In genomic region chr19:44304659-44305193, GRCh38 we compare ENCODE assay signal across 1 cellular context.
TF ChIP-seq lines count a peak whose summit lies in the region.

ZNF235 (minus strand) TSS chr19:44305025; CDS start chr19:44303404, 1,621 bp downstream.

TF ChIP-seq in HepG2, 621 proteins besides CTCF, POLR2A, EP300 and RAD21 (continued from another document and continues in another):
- TF ChIP-seq ZNF687 (CRISPR knock-in tag; IDR thresholded peaks at IDR 0.05) = peak; percentile 72
- TF ChIP-seq FOXA3 (CRISPR knock-in tag; IDR thresholded peaks at IDR 0.05) = peak; percentile 36; the same call in 1 of the 2 replicates
- no peak for TF ChIP-seq IKZF4 (CRISPR knock-in tag; IDR thresholded peaks at IDR 0.05; ENCODE audit: borderline replicate concordance, low read depth, not compliant biosample characterization)
- TF ChIP-seq PHF21A (CRISPR knock-in tag; IDR thresholded peaks at IDR 0.05) = no peak
- peak; percentile 73; the same call in 1 of the 2 replicates for TF ChIP-seq IKZF5 (CRISPR knock-in tag; IDR thresholded peaks at IDR 0.05)
- TF ChIP-seq, protein P1, sequence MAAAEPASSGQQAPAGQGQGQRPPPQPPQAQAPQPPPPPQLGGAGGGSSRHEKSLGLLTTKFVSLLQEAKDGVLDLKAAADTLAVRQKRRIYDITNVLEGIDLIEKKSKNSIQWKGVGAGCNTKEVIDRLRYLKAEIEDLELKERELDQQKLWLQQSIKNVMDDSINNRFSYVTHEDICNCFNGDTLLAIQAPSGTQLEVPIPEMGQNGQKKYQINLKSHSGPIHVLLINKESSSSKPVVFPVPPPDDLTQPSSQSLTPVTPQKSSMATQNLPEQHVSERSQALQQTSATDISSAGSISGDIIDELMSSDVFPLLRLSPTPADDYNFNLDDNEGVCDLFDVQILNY (CRISPR knock-in tag; conservative IDR thresholded peaks at IDR 0.05) = no peak
- TF ChIP-seq AFF4 (CRISPR knock-in tag; IDR thresholded peaks at IDR 0.05) = no peak
- no peak for TF ChIP-seq U2AF2 (IDR thresholded peaks at IDR 0.05; ENCODE audit: low read depth, low read length)
- TF ChIP-seq HOXA7 (CRISPR knock-in tag; IDR thresholded peaks at IDR 0.05) = no peak
- TF ChIP-seq MTA3 (CRISPR knock-in tag; IDR thresholded peaks at IDR 0.05) = no peak
- TF ChIP-seq SIN3A (IDR thresholded peaks at IDR 0.05; ENCODE audit: borderline replicate concordance, low read depth, low read length) = peak; percentile 87
- peak; percentile 87 for TF ChIP-seq KDM2A (CRISPR knock-in tag; IDR thresholded peaks at IDR 0.05; ENCODE audit: borderline replicate concordance, low read depth)
- TF ChIP-seq MIER3 (CRISPR knock-in tag; IDR thresholded peaks at IDR 0.05; ENCODE audit: borderline replicate concordance) = peak; percentile 44; the same call in 1 of the 2 replicates
- peak; percentile 59; the same call in 1 of the 2 replicates for TF ChIP-seq DMAP1 (CRISPR knock-in tag; IDR thresholded peaks at IDR 0.05)
- TF ChIP-seq, protein P2, sequence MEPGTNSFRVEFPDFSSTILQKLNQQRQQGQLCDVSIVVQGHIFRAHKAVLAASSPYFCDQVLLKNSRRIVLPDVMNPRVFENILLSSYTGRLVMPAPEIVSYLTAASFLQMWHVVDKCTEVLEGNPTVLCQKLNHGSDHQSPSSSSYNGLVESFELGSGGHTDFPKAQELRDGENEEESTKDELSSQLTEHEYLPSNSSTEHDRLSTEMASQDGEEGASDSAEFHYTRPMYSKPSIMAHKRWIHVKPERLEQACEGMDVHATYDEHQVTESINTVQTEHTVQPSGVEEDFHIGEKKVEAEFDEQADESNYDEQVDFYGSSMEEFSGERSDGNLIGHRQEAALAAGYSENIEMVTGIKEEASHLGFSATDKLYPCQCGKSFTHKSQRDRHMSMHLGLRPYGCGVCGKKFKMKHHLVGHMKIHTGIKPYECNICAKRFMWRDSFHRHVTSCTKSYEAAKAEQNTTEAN (CRISPR knock-in tag; conservative IDR thresholded peaks at IDR 0.05) = 0 out of 2 replicates have a peak, but pooled peaks have one; percentile 33
- peak; percentile 31 for TF ChIP-seq YY1 (IDR thresholded peaks at IDR 0.05; ENCODE audit: insufficient read depth, insufficient replicate concordance, low read depth, low read length)
- TF ChIP-seq BCLAF1 (IDR thresholded peaks at IDR 0.05) = no peak
- TF ChIP-seq ZC3H4 (CRISPR knock-in tag; IDR thresholded peaks at IDR 0.05; ENCODE audit: borderline replicate concordance) = no peak
- TF ChIP-seq ZNF414 (CRISPR knock-in tag; IDR thresholded peaks at IDR 0.05) = no peak; the same call in 1 of the 2 replicates
- TF ChIP-seq SOX6 (IDR thresholded peaks at IDR 0.05) = no peak
- TF ChIP-seq SOX6 (CRISPR knock-in tag; IDR thresholded peaks at IDR 0.05) = peak; percentile 52; the same call in 1 of the 2 replicates
- peak; percentile 56 for TF ChIP-seq BORCS8-MEF2B (CRISPR knock-in tag; IDR thresholded peaks at IDR 0.05)
- TF ChIP-seq PAWR (CRISPR knock-in tag; IDR thresholded peaks at IDR 0.05; ENCODE audit: borderline replicate concordance) = no peak
- TF ChIP-seq, protein P3, sequence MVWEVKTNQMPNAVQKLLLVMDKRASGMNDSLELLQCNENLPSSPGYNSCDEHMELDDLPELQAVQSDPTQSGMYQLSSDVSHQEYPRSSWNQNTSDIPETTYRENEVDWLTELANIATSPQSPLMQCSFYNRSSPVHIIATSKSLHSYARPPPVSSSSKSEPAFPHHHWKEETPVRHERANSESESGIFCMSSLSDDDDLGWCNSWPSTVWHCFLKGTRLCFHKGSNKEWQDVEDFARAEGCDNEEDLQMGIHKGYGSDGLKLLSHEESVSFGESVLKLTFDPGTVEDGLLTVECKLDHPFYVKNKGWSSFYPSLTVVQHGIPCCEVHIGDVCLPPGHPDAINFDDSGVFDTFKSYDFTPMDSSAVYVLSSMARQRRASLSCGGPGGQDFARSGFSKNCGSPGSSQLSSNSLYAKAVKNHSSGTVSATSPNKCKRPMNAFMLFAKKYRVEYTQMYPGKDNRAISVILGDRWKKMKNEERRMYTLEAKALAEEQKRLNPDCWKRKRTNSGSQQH (CRISPR knock-in tag; IDR thresholded peaks at IDR 0.05; ENCODE audit: low read depth) = no peak
- TF ChIP-seq KDM1A (CRISPR knock-in tag; IDR thresholded peaks at IDR 0.05) = no peak
- peak; percentile 85 for TF ChIP-seq ZNF891 (CRISPR knock-in tag; IDR thresholded peaks at IDR 0.05)
- TF ChIP-seq ZUFSP (CRISPR knock-in tag; IDR thresholded peaks at IDR 0.05; ENCODE audit: borderline replicate concordance) = no peak
- no peak for TF ChIP-seq ZFP37 (CRISPR knock-in tag; IDR thresholded peaks at IDR 0.05; ENCODE audit: borderline replicate concordance)
- no peak for TF ChIP-seq RBAK (CRISPR knock-in tag; IDR thresholded peaks at IDR 0.05)
- TF ChIP-seq GABPB1 (CRISPR knock-in tag; IDR thresholded peaks at IDR 0.05) = peak; percentile 97
- no peak for TF ChIP-seq ZNF792 (CRISPR knock-in tag; IDR thresholded peaks at IDR 0.05)
- no peak for TF ChIP-seq ZNF205 (CRISPR knock-in tag; IDR thresholded peaks at IDR 0.05)
- peak; percentile 90 for TF ChIP-seq NR2C2 (CRISPR knock-in tag; IDR thresholded peaks at IDR 0.05; ENCODE audit: borderline replicate concordance)
